In the genomic region with DNA sequence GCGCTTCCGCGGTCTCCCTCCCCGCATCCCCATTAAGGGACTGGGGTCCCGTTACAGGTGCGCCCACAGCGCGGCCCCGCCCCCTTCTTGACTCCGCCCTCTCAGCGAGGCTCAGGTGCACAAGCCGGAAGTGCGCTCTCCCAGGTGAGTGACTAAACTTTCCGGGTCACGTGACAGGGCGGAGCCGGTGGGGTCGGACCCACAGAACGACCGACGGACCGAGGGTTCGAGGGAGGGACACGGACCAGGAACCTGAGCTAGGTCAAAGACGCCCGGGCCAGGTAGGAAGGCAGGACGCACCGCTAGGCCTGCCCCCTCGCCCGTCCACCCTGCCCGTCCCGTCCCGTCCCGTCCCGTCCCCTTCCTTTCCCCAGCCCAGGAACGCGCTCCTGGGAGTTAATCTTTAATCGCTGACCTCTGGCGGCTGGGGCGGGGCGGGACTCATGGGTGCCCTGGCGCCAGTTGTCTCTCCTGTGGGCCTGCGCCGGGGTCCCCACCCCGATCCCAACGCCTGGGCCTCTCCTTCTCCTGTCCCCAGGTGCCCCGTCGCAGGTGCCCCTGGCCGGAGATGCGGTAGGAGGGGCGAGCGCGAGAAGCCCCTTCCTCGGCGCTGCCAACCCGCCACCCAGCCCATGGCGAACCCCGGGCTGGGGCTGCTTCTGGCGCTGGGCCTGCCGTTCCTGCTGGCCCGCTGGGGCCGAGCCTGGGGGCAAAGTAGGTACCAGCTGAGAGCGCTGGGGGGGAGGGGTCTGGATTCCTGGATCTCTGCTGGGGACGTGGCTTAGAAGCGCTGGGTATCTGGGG, we compare ENCODE assay signal across 7 cellular contexts. TPM values are rescaled to one million over a fixed set of nuclear protein-coding genes. Genes with fewer than 3 reads are reported as not detected.
DNase-seq lines count a peak whose midpoint lies in the region; ATAC-seq and TF ChIP-seq lines count a peak whose summit lies in the region.

A gene with protein sequence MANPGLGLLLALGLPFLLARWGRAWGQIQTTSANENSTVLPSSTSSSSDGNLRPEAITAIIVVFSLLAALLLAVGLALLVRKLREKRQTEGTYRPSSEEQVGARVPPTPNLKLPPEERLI (plus strand): TSS at position 202 of the 804 bp plus-strand sequence. CDS start 431 bp downstream, at position 633.

- H3K4me3 Mint-ChIP-seq in stimulated activated memory B cell treated with anti-CD40 and anti-IgM and Interleukin-4, amounts not matched to agents 10 μg/mL and 1 μg/mL and 100 μg/mL, for 72 hours = peak within 1 kb of the TSS; percentile 78

- no peaks in the 10 kb centered on the region for H3K9me2 ChIP-seq in MM.1S (replicated peaks; ENCODE audit: insufficient read depth, low read length)

- peak within 1 kb of the TSS; percentile 65 for H2AFZ ChIP-seq in MM.1S (ENCODE audit: low read length)

- no peaks in the 10 kb centered on the region for H3K36me3 ChIP-seq in MM.1S (replicated peaks; ENCODE audit: insufficient read depth, low read length)

- peaks cover 5% of the 10 kb centered on the region; the same call in 1 of the 2 replicates for H3K79me2 ChIP-seq in MM.1S (ENCODE audit: low read length)

- peaks cover 10% of the 10 kb centered on the region for H3F3A ChIP-seq in MM.1S (ENCODE audit: insufficient read depth, low read length)

- H4K20me1 ChIP-seq in MM.1S (ENCODE audit: insufficient read depth, low read length) = no peaks in the 10 kb centered on the region

- peak within 1 kb of the TSS; percentile 73 for H3K9ac ChIP-seq in MM.1S (ENCODE audit: low read length)

- no peak for ATAC-seq in stimulated activated memory B cell treated with anti-CD40 and anti-IgM and Interleukin-4, amounts not matched to agents 10 μg/mL and 1 μg/mL and 100 μg/mL, for 72 hours
- ATAC-seq in Right ventricle myocardium superior (ENCODE audit: poor library complexity) (no peak), HG02852 (IDR thresholded peaks at IDR 0.05; ENCODE audit: unreplicated experiment) (no peak), GM18519 (IDR thresholded peaks at IDR 0.05; ENCODE audit: low FRiP score, unreplicated experiment) (no peak)

- no peaks in the 10 kb centered on the region for H3K4me1 ChIP-seq in MM.1S (ENCODE audit: low read length)

- H3K27ac Mint-ChIP-seq in stimulated activated memory B cell treated with anti-CD40 and anti-IgM and Interleukin-4, amounts not matched to agents 10 μg/mL and 1 μg/mL and 100 μg/mL, for 72 hours = peak within 1 kb of the TSS; percentile 74

- H3K4me1 Mint-ChIP-seq in stimulated activated memory B cell treated with anti-CD40 and anti-IgM and Interleukin-4, amounts not matched to agents 10 μg/mL and 1 μg/mL and 100 μg/mL, for 72 hours = peaks cover 33% of the 10 kb centered on the region

- no peak for TF ChIP-seq CTCF in MM.1S (IDR thresholded peaks at IDR 0.05; ENCODE audit: low read length)

- H3K27me3 Mint-ChIP-seq in stimulated activated memory B cell treated with anti-CD40 and anti-IgM and Interleukin-4, amounts not matched to agents 10 μg/mL and 1 μg/mL and 100 μg/mL, for 72 hours = no peaks in the 10 kb centered on the region

- no peaks in the 10 kb centered on the region for H3K9me3 Mint-ChIP-seq in stimulated activated memory B cell treated with anti-CD40 and anti-IgM and Interleukin-4, amounts not matched to agents 10 μg/mL and 1 μg/mL and 100 μg/mL, for 72 hours

- no peaks in the 10 kb centered on the region for H3K9me3 ChIP-seq in MM.1S (replicated peaks; ENCODE audit: insufficient read depth, low read length)

- intact Hi-C loops in Right ventricle myocardium superior (cut with DNase I) = no loop called here

- DNase-seq in MM.1S = peak; percentile 74
- DNase-seq in activated CD4-positive, alpha-beta T cell treated with anti-CD3 and anti-CD28 coated beads, Interleukin-2, amount 50 U/mL, for 1 hour = peak; percentile 66
- peak; percentile 90 for DNase-seq in iPS-NIHi11 (ENCODE audit: low spot score)
- DNase-seq in Right ventricle myocardium superior = no peak

- H3K4me3 ChIP-seq in MM.1S (ENCODE audit: low read length) = peak within 1 kb of the TSS; percentile 72

- peak within 1 kb of the TSS; percentile 71 for H3K4me2 ChIP-seq in MM.1S (ENCODE audit: low read depth, low read length)

- H3K36me3 Mint-ChIP-seq in stimulated activated memory B cell treated with anti-CD40 and anti-IgM and Interleukin-4, amounts not matched to agents 10 μg/mL and 1 μg/mL and 100 μg/mL, for 72 hours = peaks cover 25% of the 10 kb centered on the region

- no peak within 1 kb of the TSS for H3K27ac ChIP-seq in MM.1S (ENCODE audit: low read length)

- no peaks in the 10 kb centered on the region for H3K27me3 ChIP-seq in MM.1S (replicated peaks; ENCODE audit: insufficient read depth, low read length)

RNA-seq across cellular contexts. Expression of the gene that starts here (rescaled TPM):
- total RNA-seq in Right ventricle myocardium superior = not detected
